Comparison of ENCODE assay signal across 27 cellular contexts in genomic region chr17:42817866-42818265, GRCh38. TPM values are rescaled to one million over a fixed set of nuclear protein-coding genes. Genes with fewer than 3 reads are reported as not detected.
DNase-seq lines count a peak whose midpoint lies in the region; ATAC-seq and TF ChIP-seq lines count a peak whose summit lies in the region.
"Had no signal": no experiment of that assay in that cellular context is flagged by ENCODE, and none has a peak within 500 bp of the region (broad histone marks: within the 10 kb centered on the region; RNA-seq: fewer than 3 reads in every experiment).

No MANE protein-coding gene starts in this region.

- DNase-seq in EL = peak; percentile 77
- DNase-seq in M059J (ENCODE audit: low read depth) = peak; percentile 65
- peak; percentile 45 for DNase-seq in brain microvascular endothelial cell
- DNase-seq in iris pigment epithelial cell (ENCODE audit: low read depth) = peak; percentile 76
- no peak for DNase-seq in posterior vena cava (ENCODE audit: low spot score)
- no peak for DNase-seq in caudate nucleus (lab: John Stamatoyannopoulos, UW)
- DNase-seq in stimulated activated CD4-positive, alpha-beta T cell treated with anti-CD3 and anti-CD28 coated beads, Interleukin-4, amount 100 ng/mL, for 1 hour = no peak
- DNase-seq: activated CD4-positive, alpha-beta T cell treated with anti-CD3 and anti-CD28 coated beads, Interleukin-2, amount 10 ng/mL, durations not matched to agents 24 days and 14 days; anterior cingulate cortex; cerebellar nuclear complex; DMS153; NCI-H1436; NCI-H2107; NCI-H446; NCI-H82; nephron progenitor cell; right cardiac atrium; spleen; substantia nigra; upper lobe of left lung had no signal

- intact Hi-C loops in posterior vena cava (cut with DNase I) = loop anchor here in 1 of 2 donors (10.0 kb wide), 1 partner anchor 93 kb away; no protein-coding TSS in a partner anchor

- ATAC-seq in GM19035 (IDR thresholded peaks at IDR 0.05; ENCODE audit: unreplicated experiment) = no peak
- ATAC-seq: activated naive CD4-positive, alpha-beta T cell treated with anti-CD3 and anti-CD28 coated beads, Interleukin-2, amount 50 U/mL, for 72 hours; activated T-helper 17 cell treated with anti-CD3 and anti-CD28 coated beads, Interleukin-2, amount 50 U/mL, for 72 hours had no signal

- no peak for TF ChIP-seq CTCF in brain microvascular endothelial cell (IDR thresholded peaks at IDR 0.05; ENCODE audit: low read depth, low read length, missing control alignments)

- H3K4me3 ChIP-seq in brain microvascular endothelial cell (ENCODE audit: low read depth, low read length) = no peak overlapping the region
- H3K4me3 ChIP-seq: BLaER1, lung, spleen, upper lobe of left lung had no signal

- peaks cover 70% of the 10 kb centered on the region for H3K36me3 ChIP-seq in brain microvascular endothelial cell (replicated peaks)

- H3K27ac ChIP-seq in brain microvascular endothelial cell (peak overlapping the region; percentile 58), caudate nucleus (ENCODE audit: low read depth, low read length) (no peak overlapping the region)
- H3K27ac ChIP-seq: BLaER1, RWPE1, upper lobe of left lung had no signal

- in situ Hi-C loops in brain microvascular endothelial cell (cut with HindIII; ENCODE audit: low pct_ligation_motif_present, low sequenced_read_pairs) = no loop called here

- no peaks in the 10 kb centered on the region for H3K27me3 ChIP-seq in brain microvascular endothelial cell (replicated peaks)
- H3K27me3 ChIP-seq: BLaER1, spleen, upper lobe of left lung had no signal

RNA-seq across cellular contexts. Expression of gene BECN1, which starts 6.2 kb away (rescaled TPM):
- 36.9 and 83.7 TPM in 2 replicates for total RNA-seq in M059J (2014; rRNA removed; shearing (Covaris generic))
- 10 to 100 TPM; 78.6 to 88.3 TPM for total RNA-seq in posterior vena cava

RNA-seq across cellular contexts. Expression of gene PSME3, which starts 15.3 kb away (rescaled TPM):
- 79.3 and 139 TPM in 2 replicates for total RNA-seq in M059J (2014; rRNA removed; shearing (Covaris generic))
- total RNA-seq in posterior vena cava = 10 to 100 TPM; 68.2 to 80.6 TPM

RNA-seq across cellular contexts. Expression of gene CNTD1, which starts 19.2 kb away (rescaled TPM):
- total RNA-seq in M059J (2014; rRNA removed; shearing (Covaris generic)) = 0.20 TPM in 1 of 2 replicates, not detected in the other
- total RNA-seq in posterior vena cava = under 1 TPM in 1 of 2 donors, not detected in 1; 0.95 TPM
- total RNA-seq: activated CD4-positive, alpha-beta T cell treated with anti-CD3 and anti-CD28 coated beads, Interleukin-2, amount 10 ng/mL, durations not matched to agents 24 days and 14 days; spleen; T-helper 2 cell treated with Interferon-gamma antibody and Interleukin-4, amounts not matched to agents 100 ng/mL and 5 ng/mL, for 36 hours had no signal

RNA-seq across cellular contexts. Expression of gene COA3, which starts 19.4 kb away (rescaled TPM):
- total RNA-seq in M059J (2014; rRNA removed; shearing (Covaris generic)) = 95.0 and 99.0 TPM in 2 replicates
- 10 to 100 TPM; 37.5 to 41.1 TPM for total RNA-seq in posterior vena cava

RNA-seq across cellular contexts. Expression of gene AOC2, which starts 26.5 kb away (rescaled TPM):
- total RNA-seq in M059J (2014; rRNA removed; shearing (Covaris generic)) = not detected in 2 replicates
- total RNA-seq in posterior vena cava = under 1 TPM; 0.86 to 0.88 TPM

Comparison
In these comparisons a context has a peak if more than half of its experiments do, and no peak if none do; other contexts are left out.
1. DNase-seq: peak in EL (single experiment), M059J (single experiment), brain microvascular endothelial cell (single experiment) and iris pigment epithelial cell (single experiment); none in posterior vena cava (single experiment), caudate nucleus (0 of 61) and stimulated activated CD4-positive, alpha-beta T cell treated with anti-CD3 and anti-CD28 coated beads, Interleukin-4, amount 100 ng/mL, for 1 hour (single experiment).